34 cellular contexts compared by ENCODE assay signal in genomic region chr10:133590226-133590969, GRCh38. TPM values are rescaled to one million over a fixed set of nuclear protein-coding genes. Genes with fewer than 3 reads are reported as not detected.
"Had no signal": no experiment of that assay in that cellular context is flagged by ENCODE, and none has a peak within 500 bp of the region (broad histone marks: within the 10 kb centered on the region; RNA-seq: fewer than 3 reads in every experiment).

No MANE protein-coding gene starts in this region.

- H3K36me3 ChIP-seq: neural progenitor cell, ovary, spleen, stomach, thoracic aorta, thyroid gland, tibial nerve, upper lobe of left lung, uterus had no signal

- H3K4me1 Mint-ChIP-seq: nephron; neural progenitor cell; stimulated activated naive B cell treated with anti-CD40 and anti-IgM and Interleukin-4, amounts not matched to agents 10 μg/mL and 1 μg/mL and 100 μg/mL, for 72 hours had no signal

- ATAC-seq: naive thymus-derived CD4-positive, alpha-beta T cell; psoas muscle; sciatic nerve; stimulated activated naive B cell treated with anti-CD40 and anti-IgM and Interleukin-4, amounts not matched to agents 10 μg/mL and 1 μg/mL and 100 μg/mL, for 72 hours had no signal

- H3K27ac ChIP-seq: neural progenitor cell, ovary, parathyroid adenoma, psoas muscle, skin epidermis, spleen, stomach, thoracic aorta, thyroid gland, tibial nerve, upper lobe of left lung, uterus had no signal

- DNase-seq: naive thymus-derived CD4-positive, alpha-beta T cell; occipital lobe; ovary; psoas muscle; right cardiac atrium; spleen; stimulated activated CD4-positive, alpha-beta T cell treated with anti-CD3 and anti-CD28 coated beads, Interleukin-12 subunit alpha, Interleukin-12 subunit beta, amount 100 ng/mL, for 4 hours; stimulated activated CD4-positive, alpha-beta T cell treated with anti-CD3 and anti-CD28 coated beads, Interleukin-1b, Interleukin-23, amount 100 ng/mL, for 48 hours; stimulated activated CD4-positive, alpha-beta T cell treated with anti-CD3 and anti-CD28 coated beads, Interleukin-4, amount 100 ng/mL, for 1 hour; stimulated activated CD4-positive, alpha-beta T cell treated with anti-CD3 and anti-CD28 coated beads, Interleukin-4, amount 100 ng/mL, for 4 hours; stimulated activated CD8-positive, alpha-beta memory T cell treated with anti-CD3 and anti-CD28 coated beads, Interleukin-4, amount 100 ng/mL, for 48 hours; stimulated activated naive B cell treated with anti-CD40 and anti-IgM and Interleukin-4, amounts not matched to agents 10 μg/mL and 1 μg/mL and 100 μg/mL, for 72 hours; stimulated activated naive CD4-positive, alpha-beta T cell treated with Interleukin-2 at 50 U/mL for 16 hours; stomach; thyroid gland; trophoblast cell; uterus had no signal

- H3K4me2 ChIP-seq: neural progenitor cell, smooth muscle cell had no signal

- H3K36me3 Mint-ChIP-seq: naive thymus-derived CD4-positive, alpha-beta T cell; neural progenitor cell; stimulated activated naive B cell treated with anti-CD40 and anti-IgM and Interleukin-4, amounts not matched to agents 10 μg/mL and 1 μg/mL and 100 μg/mL, for 72 hours had no signal

- H3K27me3 Mint-ChIP-seq: progenitor cell of endocrine pancreas had no signal

- H3K4me3 ChIP-seq: neural progenitor cell, ovary, psoas muscle, skin epidermis, smooth muscle cell, spleen, stomach, thoracic aorta, thyroid gland, tibial nerve, upper lobe of left lung, uterus had no signal

- H3K27ac Mint-ChIP-seq: naive thymus-derived CD4-positive, alpha-beta T cell; nephron; neural progenitor cell; progenitor cell of endocrine pancreas; stimulated activated naive B cell treated with anti-CD40 and anti-IgM and Interleukin-4, amounts not matched to agents 10 μg/mL and 1 μg/mL and 100 μg/mL, for 72 hours; stimulated activated naive CD8-positive, alpha-beta T cell treated with anti-CD3 and anti-CD28 coated beads, Interleukin-15, Interleukin-2, amounts not matched to agents 100 ng/mL and 50 ng/mL, for 24 hours had no signal

- H3K9ac ChIP-seq: neural progenitor cell, parathyroid adenoma had no signal

- H3K4me1 ChIP-seq: neural progenitor cell, parathyroid adenoma, psoas muscle, spleen, stomach, thyroid gland, tibial nerve, upper lobe of left lung, uterus had no signal

- H3K4me3 Mint-ChIP-seq: naive thymus-derived CD4-positive, alpha-beta T cell; nephron; neural progenitor cell; stimulated activated naive B cell treated with anti-CD40 and anti-IgM and Interleukin-4, amounts not matched to agents 10 μg/mL and 1 μg/mL and 100 μg/mL, for 72 hours; stimulated activated naive CD8-positive, alpha-beta T cell treated with anti-CD3 and anti-CD28 coated beads, Interleukin-15, Interleukin-2, amounts not matched to agents 100 ng/mL and 50 ng/mL, for 24 hours had no signal

- H3K9me3 ChIP-seq: ovary, psoas muscle, thoracic aorta, thyroid gland, upper lobe of left lung, uterus had no signal

RNA-seq across cellular contexts. Expression of gene SYCE1, which starts 25.0 kb away (rescaled TPM):
- total RNA-seq: progenitor cell of endocrine pancreas, smooth muscle cell, stomach, urinary bladder had no signal
- polyA plus RNA-seq: neural cell, urinary bladder had no signal

RNA-seq across cellular contexts. Expression of gene FRG2B, which starts 36.2 kb away (rescaled TPM):
- total RNA-seq: naive thymus-derived CD4-positive, alpha-beta T cell; occipital lobe; osteoblast; ovary; progenitor cell of endocrine pancreas; psoas muscle; renal cortical epithelial cell; right cardiac atrium; sciatic nerve; smooth muscle cell; spleen; stomach; subcutaneous adipose tissue; temporal lobe; thoracic aorta; thyroid gland; tibial nerve; upper lobe of left lung; urinary bladder; uterus had no signal
- polyA plus RNA-seq: naive thymus-derived CD4-positive, alpha-beta T cell; neural cell; ovary; psoas muscle; right cardiac atrium; smooth muscle cell; spleen; stomach; urinary bladder had no signal
